ENCODE assay signal across 12 cellular contexts in the genomic region with DNA sequence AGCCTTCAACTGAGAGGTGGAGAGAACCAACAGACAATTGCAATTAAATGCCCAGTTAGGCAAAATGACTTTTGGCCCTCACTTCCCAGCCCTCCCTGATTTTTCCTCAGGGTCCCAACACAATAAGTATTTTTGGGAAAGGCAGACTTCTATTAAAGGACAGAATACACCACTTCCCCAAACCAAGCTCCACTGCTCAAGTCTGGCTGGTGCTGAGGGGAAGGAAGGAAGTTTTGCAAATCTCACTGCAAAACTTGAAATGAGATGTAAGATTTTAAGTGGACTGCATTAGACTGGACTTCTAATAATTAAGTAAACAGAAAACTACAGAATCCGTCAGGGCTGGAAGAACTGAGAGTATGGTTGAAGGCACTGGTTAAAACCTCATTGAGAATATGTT. TPM values are rescaled to one million over a fixed set of nuclear protein-coding genes. Genes with fewer than 3 reads are reported as not detected.
DNase-seq lines count a peak whose midpoint lies in the region; ATAC-seq and TF ChIP-seq lines count a peak whose summit lies in the region.
"Had no signal": no experiment of that assay in that cellular context is flagged by ENCODE, and none has a peak within 500 bp of the region (broad histone marks: within the 10 kb centered on the region; RNA-seq: fewer than 3 reads in every experiment).

No MANE protein-coding gene starts in this region.

- H3K4me1 Mint-ChIP-seq in CD14-positive monocyte (peaks cover 66% of the 10 kb centered on the region), nephron (peaks cover 12% of the 10 kb centered on the region)
- H3K4me1 Mint-ChIP-seq in activated naive CD8-positive, alpha-beta T cell treated with anti-CD3 and anti-CD28 coated beads for 36 hours: peaks cover 14% of the 10 kb centered on the region

- no peak for ATAC-seq in GM18505 (IDR thresholded peaks at IDR 0.05; ENCODE audit: unreplicated experiment)
- no peak for ATAC-seq in GM21360 (IDR thresholded peaks at IDR 0.05; ENCODE audit: unreplicated experiment)
- ATAC-seq in esophagus mucosa: no peak
- ATAC-seq in HG03097 (IDR thresholded peaks at IDR 0.05; ENCODE audit: low FRiP score, unreplicated experiment): no peak

- H3K36me3 Mint-ChIP-seq in CD14-positive monocyte (peaks cover 5 to 10% of the 10 kb centered on the region in 2 donors), nephron (ENCODE audit: low read depth) (no peaks in the 10 kb centered on the region)
- H3K36me3 Mint-ChIP-seq in activated naive CD8-positive, alpha-beta T cell treated with anti-CD3 and anti-CD28 coated beads for 36 hours: peaks cover 1% of the 10 kb centered on the region

- H3K9me3 Mint-ChIP-seq in CD14-positive monocyte (peaks cover 14 to 35% (median 19%) of the 10 kb centered on the region in 7 donors), nephron (no peaks in the 10 kb centered on the region)
- H3K9me3 Mint-ChIP-seq in activated naive CD8-positive, alpha-beta T cell treated with anti-CD3 and anti-CD28 coated beads for 36 hours: no peaks in the 10 kb centered on the region

- H3K27me3 Mint-ChIP-seq in CD14-positive monocyte (ENCODE audit: low read depth in 3 of 3) (peaks cover 0 to 2% (median 0%) of the 10 kb centered on the region in 3 donors), nephron (ENCODE audit: low read depth) (no peaks in the 10 kb centered on the region)
- H3K27me3 Mint-ChIP-seq in activated naive CD8-positive, alpha-beta T cell treated with anti-CD3 and anti-CD28 coated beads for 36 hours: no peaks in the 10 kb centered on the region

- intact Hi-C loops in CD14-positive monocyte (cut with micrococcal nuclease): loop anchor here in 1 of 2 donors (2.0 kb wide), 1 partner anchor 14 kb away; no protein-coding TSS in a partner anchor

- H3K27me3 ChIP-seq in HL-60 (ENCODE audit: insufficient read depth, poor library complexity, severe bottlenecking): no peaks in the 10 kb centered on the region

- H3K27ac Mint-ChIP-seq in CD14-positive monocyte (peak overlapping the region; percentile 92 to 99 (median 98)), nephron (peak overlapping the region in 2 of 3 experiments; percentile 41 to 43)
- H3K27ac Mint-ChIP-seq in activated naive CD8-positive, alpha-beta T cell treated with anti-CD3 and anti-CD28 coated beads for 36 hours: no peak overlapping the region

- DNase-seq in CD14-positive monocyte (ENCODE audit: low spot score) (peak; percentile 52), HL-60 (ENCODE audit: low read depth in 1 of 2, low spot score in 1 of 2) (peak in 1 of 2 experiments; percentile 29)
- DNase-seq in activated naive CD8-positive, alpha-beta T cell treated with anti-CD3 and anti-CD28 coated beads for 36 hours: no peak
- DNase-seq: HCEC 1CT; mammary epithelial cell; NCI-H146; stimulated activated CD8-positive, alpha-beta memory T cell treated with anti-CD3 and anti-CD28 coated beads, Interleukin-4, amount 100 ng/mL, for 48 hours had no signal

- no peak for TF ChIP-seq POLR2A in GM18505 (IDR thresholded peaks at IDR 0.05; ENCODE audit: borderline replicate concordance, extremely low read depth, insufficient read depth, insufficient read length)

- no peak overlapping the region for H3K4me3 ChIP-seq in HL-60 (replicated peaks; ENCODE audit: insufficient read depth, low read length)

- H3K27ac ChIP-seq in HL-60 (replicated peaks): peak overlapping the region; percentile 37

- peak overlapping the region; percentile 76 to 77 for H3K4me3 Mint-ChIP-seq in CD14-positive monocyte
- H3K4me3 Mint-ChIP-seq in activated naive CD8-positive, alpha-beta T cell treated with anti-CD3 and anti-CD28 coated beads for 36 hours: peak overlapping the region; percentile 78
- peak overlapping the region; percentile 78 to 80 (median 79) for H3K4me3 Mint-ChIP-seq in nephron

- TF ChIP-seq CTCF in CD14-positive monocyte (IDR thresholded peaks at IDR 0.05) (no peak), HL-60 (IDR thresholded peaks at IDR 0.05; ENCODE audit: insufficient read depth, low read length) (no peak), nephron (IDR thresholded peaks at IDR 0.05; ENCODE audit: unreplicated experiment in 3 of 3) (no peak)

RNA-seq across cellular contexts. Expression of a gene that starts 32.2 kb away (rescaled TPM):
- polyA plus RNA-seq in CD14-positive monocyte: 100 to 1,000 TPM; 121 to 134 TPM
- total RNA-seq in activated naive CD8-positive, alpha-beta T cell treated with anti-CD3 and anti-CD28 coated beads for 36 hours: not detected
- 0.44 TPM for total RNA-seq in esophagus mucosa
